In genomic region chr6:161436106-161436876, GRCh38 we compare ENCODE assay signal across 21 cellular contexts.
A peak's percentile ranks its signal among the peaks of the same experiment; 100 is the strongest.
DNase-seq lines count a peak whose midpoint lies in the region; ATAC-seq, FAIRE-seq and TF ChIP-seq lines count a peak whose summit lies in the region.
"Had no signal": no experiment of that assay in that cellular context is flagged by ENCODE, and none has a peak within 500 bp of the region (broad histone marks: within the 10 kb centered on the region; RNA-seq: fewer than 3 reads in every experiment).

No MANE protein-coding gene starts in this region.

- H3K36me3 ChIP-seq in Karpas-422 (ENCODE audit: insufficient read depth, low read length) (no peaks in the 10 kb centered on the region), breast epithelium (no peaks in the 10 kb centered on the region), neural progenitor cell (no peaks in the 10 kb centered on the region)

- no peak for TF ChIP-seq POLR2A in A549 (IDR thresholded peaks at IDR 0.05; ENCODE audit: low read length)
- no peak for TF ChIP-seq POLR2A in breast epithelium (IDR thresholded peaks at IDR 0.05)

- H3K79me2 ChIP-seq in Karpas-422 (ENCODE audit: low read length): no peaks in the 10 kb centered on the region
- H3K79me2 ChIP-seq in neural progenitor cell (ENCODE audit: low read depth): no peaks in the 10 kb centered on the region

- H3K9me3 ChIP-seq in A549 (no peaks in the 10 kb centered on the region), Karpas-422 (ENCODE audit: low read length) (no peaks in the 10 kb centered on the region), breast epithelium (no peaks in the 10 kb centered on the region), neural progenitor cell (ENCODE audit: low read depth) (no peaks in the 10 kb centered on the region)

- H3K36me3 Mint-ChIP-seq in neural progenitor cell: peaks cover 6% of the 10 kb centered on the region
- H3K36me3 Mint-ChIP-seq in type B pancreatic cell: no peaks in the 10 kb centered on the region
- H3K36me3 Mint-ChIP-seq: natural killer cell treated with Interleukin-12 subunit alpha and Interleukin-12 subunit beta and Interleukin-15 and Interleukin-18, amount 100 ng/mL, for 72 hours had no signal

- intact Hi-C loops in breast epithelium (cut with DNase I; ENCODE audit: low total_unique reads): no loop called here

- H3K4me3 ChIP-seq in A549 (no peak overlapping the region), Karpas-422 (ENCODE audit: low read length) (no peak overlapping the region), breast epithelium (no peak overlapping the region), neural progenitor cell (no peak overlapping the region)
- H3K4me3 ChIP-seq: GM23338 had no signal

- 78% methylated on average over 3 of the region's 7 CpGs for WGBS in A549 (ENCODE audit: missing lambda C conversion rate)

- H3K4me2 ChIP-seq in A549: peak overlapping the region; percentile 74
- H3K4me2 ChIP-seq in Karpas-422 (ENCODE audit: low read depth, low read length, poor library complexity, severe bottlenecking): no peak overlapping the region
- H3K4me2 ChIP-seq in neural progenitor cell: no peak overlapping the region
- H3K4me2 ChIP-seq: GM23338 had no signal

- H3K27ac Mint-ChIP-seq in neural progenitor cell (no peak overlapping the region), type B pancreatic cell (no peak overlapping the region)
- H3K27ac Mint-ChIP-seq: activated CD4-positive, alpha-beta T cell treated with anti-CD3 and anti-CD28 coated beads, Interleukin-2, amount 10 ng/mL, durations not matched to agents 7 days and 5 days; activated naive CD8-positive, alpha-beta T cell treated with anti-CD3 and anti-CD28 coated beads, Interleukin-2, amount 50 U/mL, for 24 hours; GM23338; natural killer cell treated with Interleukin-12 subunit alpha and Interleukin-12 subunit beta and Interleukin-15 and Interleukin-18, amount 100 ng/mL, for 72 hours had no signal

- no peaks in the 10 kb centered on the region for H3K9me2 ChIP-seq in Karpas-422 (replicated peaks; ENCODE audit: insufficient read depth, low read length)

- TF ChIP-seq RAD21 in A549 (conservative IDR thresholded peaks at IDR 0.05 in 1 of 2, IDR thresholded peaks at IDR 0.05 in 1 of 2): no peak

- H3K4me1 ChIP-seq in A549: peaks cover 47% of the 10 kb centered on the region
- peaks cover 10% of the 10 kb centered on the region for H3K4me1 ChIP-seq in Karpas-422 (ENCODE audit: low read length)
- H3K4me1 ChIP-seq in breast epithelium: peaks cover 0 to 3% of the 10 kb centered on the region in 2 donors
- H3K4me1 ChIP-seq in neural progenitor cell: peaks cover 31% of the 10 kb centered on the region

- H3K27me3 Mint-ChIP-seq in neural progenitor cell (ENCODE audit: insufficient read depth, low read depth): no peaks in the 10 kb centered on the region
- H3K27me3 Mint-ChIP-seq in type B pancreatic cell: no peaks in the 10 kb centered on the region
- H3K27me3 Mint-ChIP-seq: activated CD4-positive, alpha-beta T cell treated with anti-CD3 and anti-CD28 coated beads, Interleukin-2, amount 10 ng/mL, durations not matched to agents 7 days and 5 days; activated naive CD8-positive, alpha-beta T cell treated with anti-CD3 and anti-CD28 coated beads, Interleukin-2, amount 50 U/mL, for 24 hours had no signal

- H3K9ac ChIP-seq in Karpas-422 (ENCODE audit: low read length) (no peak overlapping the region), neural progenitor cell (no peak overlapping the region)

- H3K27me3 ChIP-seq in Karpas-422 (ENCODE audit: low read length): no peaks in the 10 kb centered on the region
- H3K27me3 ChIP-seq in breast epithelium: no peaks in the 10 kb centered on the region
- H3K27me3 ChIP-seq in neural progenitor cell: no peaks in the 10 kb centered on the region

- H2AFZ ChIP-seq in Karpas-422 (ENCODE audit: low read length): 0 out of 2 replicates have a peak overlapping the region, but pooled peaks have one; percentile 21
- H2AFZ ChIP-seq in neural progenitor cell (replicated peaks): no peak overlapping the region
- H2AFZ ChIP-seq: GM23338 had no signal

- no peak for FAIRE-seq in A549 (lab: Jason Lieb, UNC)
- FAIRE-seq: HepG2 had no signal

- ATAC-seq in A549: peak; percentile 28 to 36; a peak in 3 of 6 replicates
- ATAC-seq: activated naive CD8-positive, alpha-beta T cell treated with anti-CD3 and anti-CD28 coated beads, Interleukin-2, amount 50 U/mL, for 24 hours; GM23338; HepG2 had no signal

- H4K20me1 ChIP-seq in Karpas-422 (ENCODE audit: insufficient read depth, low read depth, low read length) (no peaks in the 10 kb centered on the region), neural progenitor cell (ENCODE audit: low read depth) (no peaks in the 10 kb centered on the region)

- H3K4me1 Mint-ChIP-seq in neural progenitor cell: peaks cover 39% of the 10 kb centered on the region
- H3K4me1 Mint-ChIP-seq in type B pancreatic cell (ENCODE audit: unreplicated experiment): peaks cover 14% of the 10 kb centered on the region
- H3K4me1 Mint-ChIP-seq: activated CD4-positive, alpha-beta T cell treated with anti-CD3 and anti-CD28 coated beads, Interleukin-2, amount 10 ng/mL, durations not matched to agents 7 days and 5 days had no signal

- POLR2A ChIA-PET in A549 (lab: Yijun Ruan, JAX): no interaction called here

- TF ChIP-seq CTCF in A549 (IDR thresholded peaks at IDR 0.05) (no peak), breast epithelium (IDR thresholded peaks at IDR 0.05) (no peak), neural progenitor cell (IDR thresholded peaks at IDR 0.05) (no peak), type B pancreatic cell (conservative IDR thresholded peaks at IDR 0.05) (no peak)

- H3F3A ChIP-seq in neural progenitor cell (ENCODE audit: low read depth): peaks cover 8% of the 10 kb centered on the region

- no peak for TF ChIP-seq EP300 in A549 (IDR thresholded peaks at IDR 0.05)

- H3K9me3 Mint-ChIP-seq in neural progenitor cell: peaks cover 14% of the 10 kb centered on the region
- peaks cover 3% of the 10 kb centered on the region for H3K9me3 Mint-ChIP-seq in type B pancreatic cell
- H3K9me3 Mint-ChIP-seq: activated CD4-positive, alpha-beta T cell treated with anti-CD3 and anti-CD28 coated beads, Interleukin-2, amount 10 ng/mL, durations not matched to agents 7 days and 5 days; activated naive CD8-positive, alpha-beta T cell treated with anti-CD3 and anti-CD28 coated beads, Interleukin-2, amount 50 U/mL, for 24 hours; GM23338; natural killer cell treated with Interleukin-12 subunit alpha and Interleukin-12 subunit beta and Interleukin-15 and Interleukin-18, amount 100 ng/mL, for 72 hours had no signal

- DNase-seq in A549 (ENCODE audit: low read depth in 1 of 2, low spot score in 1 of 2) (no peak), Karpas-422 (no peak), breast epithelium (ENCODE audit: low spot score in 2 of 2) (no peak), neural progenitor cell (ENCODE audit: low spot score) (no peak), SW 1271 (lab: John Stamatoyannopoulos, UW) (no peak), amygdala (lab: John Stamatoyannopoulos, UW) (no peak), type B pancreatic cell (ENCODE audit: extremely low spot score, unreplicated experiment) (no peak)
- DNase-seq in stimulated activated CD4-positive, alpha-beta T cell treated with anti-CD3 and anti-CD28 coated beads, Interleukin-2, amount 100 ng/mL, for 24 hours: no peak
- DNase-seq: activated CD4-positive, alpha-beta T cell treated with anti-CD3 and anti-CD28 coated beads, Interleukin-2, amount 10 ng/mL, durations not matched to agents 7 days and 5 days; activated effector memory CD4-positive, alpha-beta T cell treated with anti-CD3 and anti-CD28 coated beads, Interleukin-2, amount 50 U/mL, for 16 hours; activated naive CD8-positive, alpha-beta T cell treated with anti-CD3 and anti-CD28 coated beads, Interleukin-2, amount 50 U/mL, for 24 hours; DMS153; foreskin melanocyte; midbrain; NCI-H1436; NCI-H524 treated with DMSO at 0.1 percent for 48 hours had no signal

- CTCF ChIA-PET in A549 (lab: Yijun Ruan, JAX): interaction anchor here (1.2 to 1.4 kb wide), 2 partner anchors 18 to 21 kb away, joined by 3 to 5 read pairs; no protein-coding TSS in a partner anchor

- peak overlapping the region; percentile 48 for H3K4me3 Mint-ChIP-seq in neural progenitor cell
- no peak overlapping the region for H3K4me3 Mint-ChIP-seq in type B pancreatic cell
- H3K4me3 Mint-ChIP-seq: activated CD4-positive, alpha-beta T cell treated with anti-CD3 and anti-CD28 coated beads, Interleukin-2, amount 10 ng/mL, durations not matched to agents 7 days and 5 days; activated naive CD8-positive, alpha-beta T cell treated with anti-CD3 and anti-CD28 coated beads, Interleukin-2, amount 50 U/mL, for 24 hours; GM23338; natural killer cell treated with Interleukin-12 subunit alpha and Interleukin-12 subunit beta and Interleukin-15 and Interleukin-18, amount 100 ng/mL, for 72 hours had no signal

- H3K27ac ChIP-seq in A549: peak overlapping the region; percentile 79 to 95
- H3K27ac ChIP-seq in Karpas-422 (ENCODE audit: low read length): no peak overlapping the region
- peak overlapping the region; percentile 74 to 79 for H3K27ac ChIP-seq in breast epithelium
- H3K27ac ChIP-seq in neural progenitor cell: no peak overlapping the region
- H3K27ac ChIP-seq: epithelial cell of prostate, VCaP had no signal

TF ChIP-seq in A549, 52 proteins besides CTCF, POLR2A, EP300 and RAD21:
- TF ChIP-seq PBX3 (IDR thresholded peaks at IDR 0.05) (no peak), ESRRA (IDR thresholded peaks at IDR 0.05; ENCODE audit: borderline replicate concordance, low read length) (no peak), USF2 (IDR thresholded peaks at IDR 0.05) (no peak), FOSB (CRISPR knock-in tag; IDR thresholded peaks at IDR 0.05) (no peak), POLR2AphosphoS2 (conservative IDR thresholded peaks at IDR 0.05; ENCODE audit: low read length) (no peak), RARB (CRISPR knock-in tag; IDR thresholded peaks at IDR 0.05) (no peak)
TF ChIP-seq in A549: peak in this region for 0.

Comparison
In these comparisons a context has a peak if more than half of its experiments do, and no peak if none do; other contexts are left out.
1. H3K27ac ChIP-seq: peak in A549 (2 of 2) and breast epithelium (2 of 2); none in Karpas-422 (single experiment) and neural progenitor cell (single experiment).